10 cellular contexts compared by ENCODE assay signal in the genomic region with DNA sequence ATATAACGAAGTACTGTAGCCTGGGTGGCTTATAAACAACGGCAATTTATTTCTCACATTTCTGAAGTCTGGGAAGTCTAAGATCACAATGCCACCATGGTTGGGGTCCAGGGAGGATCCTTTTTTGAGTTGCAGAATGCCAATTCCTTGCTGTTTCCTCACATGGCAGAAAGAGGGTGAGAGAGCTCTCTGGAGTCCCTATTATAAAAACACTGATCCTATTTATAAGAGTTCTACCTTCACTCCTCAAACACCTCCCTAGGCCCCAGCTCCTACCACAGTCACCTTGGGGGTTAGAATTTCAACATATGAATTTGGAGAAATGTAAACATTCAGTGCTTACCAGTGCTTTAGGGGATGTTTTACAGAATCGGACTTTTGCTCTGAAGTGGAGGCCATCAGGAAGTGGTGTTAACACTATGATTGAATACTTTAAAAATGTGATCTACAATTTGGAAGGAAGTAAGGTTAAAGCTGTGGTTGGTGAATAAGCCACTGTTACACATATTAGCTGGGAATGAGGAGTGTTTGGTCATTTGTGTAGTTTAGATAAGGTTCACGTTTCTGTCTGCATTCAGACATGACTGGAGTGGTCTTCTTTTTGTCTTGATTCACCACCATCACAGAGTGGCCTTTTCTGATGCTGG.
DNase-seq lines count a peak whose midpoint lies in the region; ATAC-seq and TF ChIP-seq lines count a peak whose summit lies in the region.
"Had no signal": no experiment of that assay in that cellular context is flagged by ENCODE, and none has a peak within 500 bp of the region (broad histone marks: within the 10 kb centered on the region; RNA-seq: fewer than 3 reads in every experiment).

No MANE protein-coding gene starts in this region.

- TF ChIP-seq CTCF in WTC11 (IDR thresholded peaks at IDR 0.05) (no peak), type B pancreatic cell (conservative IDR thresholded peaks at IDR 0.05) (no peak)

- peak; percentile 39 for ATAC-seq in activated naive CD8-positive, alpha-beta T cell treated with anti-CD3 and anti-CD28 coated beads, Interleukin-2, amount 10 ng/mL, durations not matched to agents 7 days and 5 days (ENCODE audit: low read depth)
- no peak for ATAC-seq in WTC11
- no peak for ATAC-seq in HG03095 (IDR thresholded peaks at IDR 0.05; ENCODE audit: unreplicated experiment)

- POLR2A ChIA-PET in activated naive CD8-positive, alpha-beta T cell treated with anti-CD3 and anti-CD28 coated beads, Interleukin-2, amount 10 ng/mL, durations not matched to agents 7 days and 5 days (lab: Charles Lee) = no interaction called here
- POLR2A ChIA-PET in WTC11 (lab: Charles Lee) = no interaction called here

- H3K27me3 Mint-ChIP-seq in activated naive CD8-positive, alpha-beta T cell treated with anti-CD3 and anti-CD28 coated beads, Interleukin-2, amount 10 ng/mL, durations not matched to agents 7 days and 5 days = peaks cover 16% of the 10 kb centered on the region
- no peaks in the 10 kb centered on the region for H3K27me3 Mint-ChIP-seq in activated naive CD8-positive, alpha-beta T cell treated with anti-CD3 and anti-CD28 coated beads for 36 hours
- H3K27me3 Mint-ChIP-seq in WTC11 (ENCODE audit: low read depth) = peaks cover 4% of the 10 kb centered on the region
- H3K27me3 Mint-ChIP-seq in type B pancreatic cell = no peaks in the 10 kb centered on the region

- peaks cover 15% of the 10 kb centered on the region for H3K4me1 Mint-ChIP-seq in activated naive CD8-positive, alpha-beta T cell treated with anti-CD3 and anti-CD28 coated beads, Interleukin-2, amount 10 ng/mL, durations not matched to agents 7 days and 5 days
- no peaks in the 10 kb centered on the region for H3K4me1 Mint-ChIP-seq in activated naive CD8-positive, alpha-beta T cell treated with anti-CD3 and anti-CD28 coated beads for 36 hours
- H3K4me1 Mint-ChIP-seq in WTC11 = peaks cover 30% of the 10 kb centered on the region
- H3K4me1 Mint-ChIP-seq in type B pancreatic cell (ENCODE audit: unreplicated experiment) = peaks cover 34% of the 10 kb centered on the region

- no peaks in the 10 kb centered on the region for H3K36me3 Mint-ChIP-seq in activated naive CD8-positive, alpha-beta T cell treated with anti-CD3 and anti-CD28 coated beads, Interleukin-2, amount 10 ng/mL, durations not matched to agents 7 days and 5 days
- no peaks in the 10 kb centered on the region for H3K36me3 Mint-ChIP-seq in activated naive CD8-positive, alpha-beta T cell treated with anti-CD3 and anti-CD28 coated beads for 36 hours
- H3K36me3 Mint-ChIP-seq in WTC11 = no peaks in the 10 kb centered on the region
- H3K36me3 Mint-ChIP-seq in type B pancreatic cell = no peaks in the 10 kb centered on the region

- no peak overlapping the region for H3K27ac Mint-ChIP-seq in activated naive CD8-positive, alpha-beta T cell treated with anti-CD3 and anti-CD28 coated beads, Interleukin-2, amount 10 ng/mL, durations not matched to agents 7 days and 5 days
- H3K27ac Mint-ChIP-seq in activated naive CD8-positive, alpha-beta T cell treated with anti-CD3 and anti-CD28 coated beads for 36 hours = no peak overlapping the region
- H3K27ac Mint-ChIP-seq in WTC11 = no peak overlapping the region
- H3K27ac Mint-ChIP-seq in type B pancreatic cell = peak overlapping the region; percentile 5
- H3K27ac Mint-ChIP-seq: activated CD4-positive, alpha-beta T cell treated with anti-CD3 and anti-CD28 coated beads, Interleukin-2, amount 10 ng/mL, durations not matched to agents 7 days and 5 days had no signal

- no peaks in the 10 kb centered on the region for H3K9me3 Mint-ChIP-seq in activated naive CD8-positive, alpha-beta T cell treated with anti-CD3 and anti-CD28 coated beads, Interleukin-2, amount 10 ng/mL, durations not matched to agents 7 days and 5 days
- H3K9me3 Mint-ChIP-seq in activated naive CD8-positive, alpha-beta T cell treated with anti-CD3 and anti-CD28 coated beads for 36 hours = no peaks in the 10 kb centered on the region
- no peaks in the 10 kb centered on the region for H3K9me3 Mint-ChIP-seq in WTC11
- H3K9me3 Mint-ChIP-seq in type B pancreatic cell = no peaks in the 10 kb centered on the region
- H3K9me3 Mint-ChIP-seq: activated CD4-positive, alpha-beta T cell treated with anti-CD3 and anti-CD28 coated beads, Interleukin-2, amount 10 ng/mL, durations not matched to agents 7 days and 5 days had no signal

- DNase-seq in activated naive CD8-positive, alpha-beta T cell treated with anti-CD3 and anti-CD28 coated beads, Interleukin-2, amount 10 ng/mL, durations not matched to agents 7 days and 5 days = no peak
- DNase-seq in activated naive CD8-positive, alpha-beta T cell treated with anti-CD3 and anti-CD28 coated beads for 36 hours = no peak
- DNase-seq in WTC11 (ENCODE audit: low spot score) (no peak), hepatic stellate cell (ENCODE audit: low spot score) (peak; percentile 45), type B pancreatic cell (ENCODE audit: extremely low spot score, unreplicated experiment) (no peak), COR-L47 (lab: John Stamatoyannopoulos, UW) (no peak), NCI-H510A (lab: John Stamatoyannopoulos, UW) (no peak)
- DNase-seq: activated CD4-positive, alpha-beta T cell treated with anti-CD3 and anti-CD28 coated beads, Interleukin-2, amount 10 ng/mL, durations not matched to agents 7 days and 5 days; ovary had no signal

- CTCF ChIA-PET in WTC11 (lab: Charles Lee) = interaction anchor here (0.6 to 1.3 kb wide), 2 partner anchors 32 to 133 kb away, joined by 3 to 4 read pairs; no protein-coding TSS in a partner anchor

- H3K4me3 Mint-ChIP-seq in activated naive CD8-positive, alpha-beta T cell treated with anti-CD3 and anti-CD28 coated beads, Interleukin-2, amount 10 ng/mL, durations not matched to agents 7 days and 5 days = peak overlapping the region; percentile 1
- no peak overlapping the region for H3K4me3 Mint-ChIP-seq in activated naive CD8-positive, alpha-beta T cell treated with anti-CD3 and anti-CD28 coated beads for 36 hours
- H3K4me3 Mint-ChIP-seq in WTC11 (no peak overlapping the region), type B pancreatic cell (no peak overlapping the region)
- H3K4me3 Mint-ChIP-seq: activated CD4-positive, alpha-beta T cell treated with anti-CD3 and anti-CD28 coated beads, Interleukin-2, amount 10 ng/mL, durations not matched to agents 7 days and 5 days had no signal

TF ChIP-seq in WTC11, 78 proteins besides CTCF, POLR2A, EP300 and RAD21:
- TF ChIP-seq GABPB1 (CRISPR knock-in tag; IDR thresholded peaks at IDR 0.05) = peak; percentile 30; the same call in 1 of the 2 replicates
- TF ChIP-seq, protein P1, sequence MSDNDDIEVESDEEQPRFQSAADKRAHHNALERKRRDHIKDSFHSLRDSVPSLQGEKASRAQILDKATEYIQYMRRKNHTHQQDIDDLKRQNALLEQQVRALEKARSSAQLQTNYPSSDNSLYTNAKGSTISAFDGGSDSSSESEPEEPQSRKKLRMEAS (CRISPR knock-in tag; IDR thresholded peaks at IDR 0.05) = no peak
